ENCODE assay signal across 1 cellular context in genomic region chr5:156913355-156913718, GRCh38.
TF ChIP-seq lines count a peak whose summit lies in the region.

No MANE protein-coding gene starts in this region.

TF ChIP-seq in H1, 55 proteins besides CTCF, POLR2A, EP300 and RAD21 (continued from another document):
- TF ChIP-seq CBX5 (IDR thresholded peaks at IDR 0.05; ENCODE audit: low read depth, low read length) (no peak), RFX5 (IDR thresholded peaks at IDR 0.05; ENCODE audit: borderline replicate concordance, low read depth, low read length) (no peak)
